In the genomic region with DNA sequence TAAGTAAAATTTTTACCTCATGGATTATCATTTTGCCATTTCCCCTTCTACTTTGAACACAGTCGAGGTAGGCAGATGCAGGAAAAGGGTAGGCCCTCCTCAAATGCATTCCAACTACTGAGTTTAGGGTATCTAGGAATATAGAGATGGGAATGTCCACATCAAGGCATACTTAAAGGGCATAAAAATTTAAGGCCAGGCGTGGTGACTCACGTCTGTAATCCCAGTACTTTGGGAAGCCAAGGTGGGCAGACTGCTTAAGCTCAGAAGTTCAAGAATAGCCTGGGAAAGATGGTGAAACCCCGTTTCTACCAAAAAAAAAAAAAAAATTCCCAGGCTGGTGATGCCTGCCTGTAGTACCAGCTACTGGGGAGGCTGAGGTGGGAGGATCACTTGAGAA, we compare ENCODE assay signal across 25 cellular contexts.
"Had no signal": no experiment of that assay in that cellular context is flagged by ENCODE, and none has a peak within 500 bp of the region (broad histone marks: within the 10 kb centered on the region; RNA-seq: fewer than 3 reads in every experiment).

No MANE protein-coding gene starts in this region.

- H3K4me1 ChIP-seq: right atrium auricular region had no signal

- H3K4me3 ChIP-seq: esophagus squamous epithelium, lung, mucosa of descending colon, right atrium auricular region, sigmoid colon, stomach, tibial artery had no signal

- H3K9me3 ChIP-seq: esophagus squamous epithelium, mucosa of descending colon, neutrophil, right atrium auricular region, sigmoid colon, stomach, tibial artery had no signal

- DNase-seq: effector CD8-positive, alpha-beta T cell; endodermal cell; erythroblast; esophagus squamous epithelium; hypothalamus; immature natural killer cell; kidney; mesenchymal stem cell; mucosa of descending colon; naive B cell; sigmoid colon; stimulated activated CD4-positive, alpha-beta T cell treated with anti-CD3 and anti-CD28 coated beads, Interleukin-2, amount 100 ng/mL, for 24 hours; stimulated activated CD4-positive, alpha-beta T cell treated with anti-CD3 and anti-CD28 coated beads, Interleukin-4, amount 100 ng/mL, for 24 hours; stimulated activated naive CD4-positive, alpha-beta T cell treated with Interleukin-2 at 50 U/mL for 16 hours; stomach; tibial artery had no signal

- ATAC-seq: left lobe of liver; mucosa of descending colon; natural killer cell treated with Interleukin-12 subunit alpha and Interleukin-12 subunit beta and Interleukin-15 and Interleukin-18, amount 100 ng/mL, for 72 hours; stimulated activated effector memory CD8-positive, alpha-beta T cell treated with anti-CD3 and anti-CD28 coated beads, Interleukin-12 subunit alpha, Interleukin-12 subunit beta, amount 100 ng/mL, for 72 hours had no signal

- H3K9ac ChIP-seq: parathyroid adenoma had no signal

- FAIRE-seq: colon, frontal cortex, kidney had no signal

- H2AFZ ChIP-seq: parathyroid adenoma had no signal

- H3K36me3 ChIP-seq: esophagus squamous epithelium, neutrophil, right atrium auricular region, sigmoid colon, stomach, tibial artery had no signal

- H3K27ac ChIP-seq: esophagus squamous epithelium, neutrophil, parathyroid adenoma, right atrium auricular region, sigmoid colon, stomach, tibial artery had no signal

- H3K27me3 ChIP-seq: esophagus squamous epithelium, neutrophil, right atrium auricular region, sigmoid colon, stomach, tibial artery had no signal

- H3K79me2 ChIP-seq: parathyroid adenoma had no signal
